Comparison of ENCODE assay signal across 14 cellular contexts in genomic region chr12:105393586-105393985, GRCh38.
A peak's percentile ranks its signal among the peaks of the same experiment; 100 is the strongest.
DNase-seq lines count a peak whose midpoint lies in the region; ATAC-seq, FAIRE-seq and TF ChIP-seq lines count a peak whose summit lies in the region.
"Had no signal": no experiment of that assay in that cellular context is flagged by ENCODE, and none has a peak within 500 bp of the region (broad histone marks: within the 10 kb centered on the region; RNA-seq: fewer than 3 reads in every experiment).

No MANE protein-coding gene starts in this region.

- H3K4me1 ChIP-seq in astrocyte (ENCODE audit: insufficient read depth, low read length) = peaks cover 5% of the 10 kb centered on the region
- H3K4me1 ChIP-seq in effector memory CD4-positive, alpha-beta T cell (ENCODE audit: control insufficient read depth, insufficient read depth, low read length, poor library complexity, severe bottlenecking) = no peaks in the 10 kb centered on the region
- H3K4me1 ChIP-seq: pancreas had no signal

- H3K79me2 ChIP-seq in astrocyte (ENCODE audit: insufficient read depth, low read length) = no peaks in the 10 kb centered on the region

- no peak overlapping the region for H3K27ac ChIP-seq in astrocyte (ENCODE audit: low read depth, low read length)
- no peak overlapping the region for H3K27ac ChIP-seq in effector memory CD4-positive, alpha-beta T cell (ENCODE audit: insufficient read depth, low read length, poor library complexity, severe bottlenecking)
- H3K27ac ChIP-seq: coronary artery, pancreas had no signal

- H3K4me3 Mint-ChIP-seq in astrocyte (ENCODE audit: unreplicated experiment) = no peak overlapping the region

- no peaks in the 10 kb centered on the region for H3K9me3 ChIP-seq in astrocyte (ENCODE audit: insufficient read depth, low read depth, low read length)
- no peaks in the 10 kb centered on the region for H3K9me3 ChIP-seq in effector memory CD4-positive, alpha-beta T cell (ENCODE audit: control insufficient read depth, low read length)
- H3K9me3 ChIP-seq: pancreas had no signal

- ATAC-seq in HG03108 (IDR thresholded peaks at IDR 0.05; ENCODE audit: unreplicated experiment) = no peak
- ATAC-seq: HCT116, pancreas had no signal

- peaks cover 20% of the 10 kb centered on the region for H3K36me3 Mint-ChIP-seq in astrocyte (ENCODE audit: low read depth, unreplicated experiment)

- TF ChIP-seq CTCF in astrocyte (IDR thresholded peaks at IDR 0.05; ENCODE audit: insufficient read depth, low read depth, low read length) = no peak

- H3K36me3 ChIP-seq in astrocyte (ENCODE audit: insufficient read depth, low read length) = peaks cover 2% of the 10 kb centered on the region
- no peaks in the 10 kb centered on the region for H3K36me3 ChIP-seq in effector memory CD4-positive, alpha-beta T cell (ENCODE audit: control insufficient read depth, insufficient read depth, low read length)
- H3K36me3 ChIP-seq: pancreas had no signal

- H3K4me2 ChIP-seq in astrocyte (ENCODE audit: low read length) = peak overlapping the region; percentile 13

- H3K27me3 Mint-ChIP-seq in astrocyte (ENCODE audit: low read depth, unreplicated experiment) = no peaks in the 10 kb centered on the region

- peaks cover 10% of the 10 kb centered on the region for H3K4me1 Mint-ChIP-seq in astrocyte (ENCODE audit: low read depth, unreplicated experiment)

- DNase-seq in A172 (ENCODE audit: low spot score) (peak; percentile 18), EL (peak; percentile 57), astrocyte (ENCODE audit: low read depth) (peak; percentile 45), globus pallidus (ENCODE audit: low spot score) (peak; percentile 37), H54 (ENCODE audit: insufficient read length, low spot score) (no peak)
- no peak for DNase-seq in effector memory CD4-positive, alpha-beta T cell
- DNase-seq in central memory CD4-positive, alpha-beta T cell = no peak
- DNase-seq: activated effector memory CD4-positive, alpha-beta T cell treated with anti-CD3 and anti-CD28 coated beads, Interleukin-2, amount 50 U/mL, for 16 hours; NCI-H1105; NCI-H2081 treated with DMSO at 0.1 percent for 48 hours; pancreas had no signal

- H3K27me3 ChIP-seq in astrocyte (ENCODE audit: insufficient read depth, low read length) = no peaks in the 10 kb centered on the region
- no peaks in the 10 kb centered on the region for H3K27me3 ChIP-seq in effector memory CD4-positive, alpha-beta T cell (replicated peaks; ENCODE audit: control insufficient read depth, insufficient read depth, low read length, poor library complexity, severe bottlenecking)
- H3K27me3 ChIP-seq: pancreas had no signal

- no peak overlapping the region for H3K9ac ChIP-seq in astrocyte (ENCODE audit: low read length)

- H3K27ac Mint-ChIP-seq in astrocyte (ENCODE audit: unreplicated experiment) = no peak overlapping the region

- H4K20me1 ChIP-seq in astrocyte (ENCODE audit: insufficient read depth, low read length) = no peaks in the 10 kb centered on the region

- peaks cover 10% of the 10 kb centered on the region for H3K9me3 Mint-ChIP-seq in astrocyte (ENCODE audit: unreplicated experiment)

- FAIRE-seq in astrocyte (lab: Jason Lieb, UNC) (no peak), H54 (lab: Jason Lieb, UNC) (no peak)
- FAIRE-seq: pancreas had no signal

- no peak overlapping the region for H3K4me3 ChIP-seq in astrocyte (ENCODE audit: insufficient read depth, low read depth, low read length)
- no peak overlapping the region for H3K4me3 ChIP-seq in effector memory CD4-positive, alpha-beta T cell (ENCODE audit: insufficient read depth, low read depth, low read length, poor library complexity, severe bottlenecking)
- H3K4me3 ChIP-seq: coronary artery, pancreas had no signal

- H2AFZ ChIP-seq in astrocyte (ENCODE audit: low read depth, low read length) = no peak overlapping the region

- TF ChIP-seq POLR2A in H54 (IDR thresholded peaks at IDR 0.05; ENCODE audit: low read depth, low read length) = no peak

Comparison
In these comparisons a context has a peak if more than half of its experiments do, and no peak if none do; other contexts are left out.
1. DNase-seq: peak in A172 (single experiment), EL (single experiment), astrocyte (single experiment) and globus pallidus (single experiment); none in effector memory CD4-positive, alpha-beta T cell (0 of 3), H54 (single experiment) and central memory CD4-positive, alpha-beta T cell (single experiment).